ENCODE assay signal across 13 cellular contexts in genomic region chr5:176803943-176804498, GRCh38. TPM values are rescaled to one million over a fixed set of nuclear protein-coding genes. Genes with fewer than 3 reads are reported as not detected.
A peak's percentile ranks its signal among the peaks of the same experiment; 100 is the strongest.
DNase-seq lines count a peak whose midpoint lies in the region; ATAC-seq and TF ChIP-seq lines count a peak whose summit lies in the region.
"Had no signal": no experiment of that assay in that cellular context is flagged by ENCODE, and none has a peak within 500 bp of the region (broad histone marks: within the 10 kb centered on the region; RNA-seq: fewer than 3 reads in every experiment).

No MANE protein-coding gene starts in this region.

- POLR2A ChIA-PET in activated CD4-positive, alpha-beta memory T cell treated with anti-CD3 and anti-CD28 coated beads, Interleukin-2, amount 10 ng/mL, durations not matched to agents 7 days and 5 days (lab: Charles Lee), result no interaction called here

- no peak overlapping the region for H3K27ac ChIP-seq in foreskin keratinocyte
- H3K27ac ChIP-seq: C4-2B, PC-9 had no signal

- peaks cover 28% of the 10 kb centered on the region for H3K27me3 ChIP-seq in foreskin keratinocyte

- peaks cover 34% of the 10 kb centered on the region for H3K27me3 Mint-ChIP-seq in activated CD4-positive, alpha-beta memory T cell treated with anti-CD3 and anti-CD28 coated beads, Interleukin-2, amount 10 ng/mL, durations not matched to agents 7 days and 5 days

- H3K27ac Mint-ChIP-seq in activated CD4-positive, alpha-beta memory T cell treated with anti-CD3 and anti-CD28 coated beads, Interleukin-2, amount 10 ng/mL, durations not matched to agents 7 days and 5 days, result no peak overlapping the region
- H3K27ac Mint-ChIP-seq: effector memory CD8-positive, alpha-beta T cell; natural killer cell had no signal

- ATAC-seq in foreskin keratinocyte (peak; percentile 61), HG03045 (IDR thresholded peaks at IDR 0.05; ENCODE audit: unreplicated experiment) (no peak), HG03520 (IDR thresholded peaks at IDR 0.05; ENCODE audit: unreplicated experiment) (no peak)
- ATAC-seq: effector memory CD8-positive, alpha-beta T cell; natural killer cell had no signal

- no peaks in the 10 kb centered on the region for H3K4me1 ChIP-seq in foreskin keratinocyte

- no peak overlapping the region for H3K4me3 Mint-ChIP-seq in activated CD4-positive, alpha-beta memory T cell treated with anti-CD3 and anti-CD28 coated beads, Interleukin-2, amount 10 ng/mL, durations not matched to agents 7 days and 5 days
- H3K4me3 Mint-ChIP-seq: effector memory CD8-positive, alpha-beta T cell; natural killer cell had no signal

- no peak for TF ChIP-seq CTCF in foreskin keratinocyte (conservative IDR thresholded peaks at IDR 0.05)

- no peaks in the 10 kb centered on the region for H3K36me3 Mint-ChIP-seq in activated CD4-positive, alpha-beta memory T cell treated with anti-CD3 and anti-CD28 coated beads, Interleukin-2, amount 10 ng/mL, durations not matched to agents 7 days and 5 days (ENCODE audit: low read depth)
- H3K36me3 Mint-ChIP-seq: natural killer cell had no signal

- DNase-seq in AG20443 (ENCODE audit: low spot score) (peak; percentile 45), HuH-7 (ENCODE audit: low spot score) (peak; percentile 63), foreskin keratinocyte (no peak), NCI-H128 (lab: John Stamatoyannopoulos, UW; ENCODE audit: unreplicated experiment) (no peak)
- DNase-seq in activated CD4-positive, alpha-beta memory T cell treated with anti-CD3 and anti-CD28 coated beads, Interleukin-2, amount 10 ng/mL, durations not matched to agents 7 days and 5 days, result peak; percentile 29
- DNase-seq in activated T-cell treated with anti-CD3 and anti-CD28 coated beads, Interleukin-2, amount 50 U/mL, for 1 hour, result no peak
- DNase-seq: activated naive CD4-positive, alpha-beta T cell; effector memory CD8-positive, alpha-beta T cell; natural killer cell had no signal

- H3K9me3 Mint-ChIP-seq in activated CD4-positive, alpha-beta memory T cell treated with anti-CD3 and anti-CD28 coated beads, Interleukin-2, amount 10 ng/mL, durations not matched to agents 7 days and 5 days, result no peaks in the 10 kb centered on the region
- H3K9me3 Mint-ChIP-seq: effector memory CD8-positive, alpha-beta T cell; natural killer cell had no signal

- peaks cover under 1% of the 10 kb centered on the region for H3K4me1 Mint-ChIP-seq in activated CD4-positive, alpha-beta memory T cell treated with anti-CD3 and anti-CD28 coated beads, Interleukin-2, amount 10 ng/mL, durations not matched to agents 7 days and 5 days
- H3K4me1 Mint-ChIP-seq: natural killer cell had no signal

- CTCF ChIA-PET in activated CD4-positive, alpha-beta memory T cell treated with anti-CD3 and anti-CD28 coated beads, Interleukin-2, amount 10 ng/mL, durations not matched to agents 7 days and 5 days (lab: Charles Lee), result no interaction called here

RNA-seq across cellular contexts. Expression of gene UNC5A, which starts 6.3 kb away (rescaled TPM):
- total RNA-seq in activated CD4-positive, alpha-beta memory T cell treated with anti-CD3 and anti-CD28 coated beads, Interleukin-2, amount 10 ng/mL, durations not matched to agents 7 days and 5 days, result not detected
- total RNA-seq in foreskin keratinocyte, result 0.18 and 0.51 TPM in 2 replicates
- polyA plus RNA-seq in foreskin keratinocyte, result 0.18 and 0.46 TPM in 2 replicates
- total RNA-seq: natural killer cell had no signal

Comparison
In these comparisons a context has a peak if more than half of its experiments do, and no peak if none do; other contexts are left out.
1. DNase-seq: peak in AG20443 (single experiment), HuH-7 (single experiment) and activated CD4-positive, alpha-beta memory T cell treated with anti-CD3 and anti-CD28 coated beads, Interleukin-2, amount 10 ng/mL, durations not matched to agents 7 days and 5 days (single experiment); none in foreskin keratinocyte (0 of 2), NCI-H128 (single experiment) and activated T-cell treated with anti-CD3 and anti-CD28 coated beads, Interleukin-2, amount 50 U/mL, for 1 hour (single experiment).